In the genomic region with DNA sequence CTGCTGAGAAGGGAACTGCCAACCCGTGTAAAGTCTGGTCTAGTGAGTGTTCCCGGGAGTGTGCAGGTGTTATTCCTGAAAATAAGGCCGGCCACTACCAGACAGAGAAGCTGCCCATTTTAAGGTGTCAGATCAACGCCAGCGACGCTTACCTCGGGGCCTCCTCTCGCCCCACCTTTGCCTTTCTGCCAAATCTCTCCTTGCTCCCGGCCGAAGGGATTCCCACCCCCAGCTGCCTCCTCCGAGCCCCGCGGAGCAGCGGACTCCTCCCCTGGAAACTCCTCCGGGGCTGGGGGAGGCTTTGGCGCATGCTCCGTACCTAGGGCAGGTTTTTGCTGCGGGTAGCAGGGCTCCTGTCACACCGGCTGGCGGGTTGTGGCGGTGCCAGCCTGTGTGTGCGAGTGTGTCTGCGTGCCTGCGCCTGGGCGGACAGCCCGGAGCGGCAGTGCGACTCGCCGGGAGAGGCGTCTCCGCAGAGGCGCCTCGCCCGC, we compare ENCODE assay signal across 8 cellular contexts. TPM values are rescaled to one million over a fixed set of nuclear protein-coding genes. Genes with fewer than 3 reads are reported as not detected.
A peak's percentile ranks its signal among the peaks of the same experiment; 100 is the strongest.
DNase-seq lines count a peak whose midpoint lies in the region; ATAC-seq and TF ChIP-seq lines count a peak whose summit lies in the region.

A gene (plus strand): TSS at position 359 of the 491 bp plus-strand sequence.

- intact Hi-C loops in right lobe of liver (cut with DNase I) = no loop called here

- TF ChIP-seq CTCF in right lobe of liver (IDR thresholded peaks at IDR 0.05) (no peak), type B pancreatic cell (conservative IDR thresholded peaks at IDR 0.05) (no peak)

- H3K4me3 ChIP-seq in right lobe of liver = peak within 1 kb of the TSS; percentile 28 to 49 (median 30)

- peaks cover 5% of the 10 kb centered on the region for H3K9me3 Mint-ChIP-seq in type B pancreatic cell

- no peaks in the 10 kb centered on the region for H3K36me3 ChIP-seq in right lobe of liver

- peaks cover 0 to 6% (median 0%) of the 10 kb centered on the region in 4 donors for H3K4me1 ChIP-seq in right lobe of liver

- peak within 1 kb of the TSS; percentile 86 for H3K4me3 Mint-ChIP-seq in type B pancreatic cell

- no peak for TF ChIP-seq POLR2A in right lobe of liver (IDR thresholded peaks at IDR 0.05)

- ATAC-seq in GM21723 (IDR thresholded peaks at IDR 0.05; ENCODE audit: unreplicated experiment) = peak; percentile 47
- ATAC-seq in right lobe of liver = peak; percentile 83 to 88 (median 84)
- no peak for ATAC-seq in HG03045 (IDR thresholded peaks at IDR 0.05; ENCODE audit: unreplicated experiment)

- peaks cover 13% of the 10 kb centered on the region for H3K4me1 Mint-ChIP-seq in type B pancreatic cell (ENCODE audit: unreplicated experiment)

- H3K27me3 Mint-ChIP-seq in type B pancreatic cell = peaks cover 76% of the 10 kb centered on the region

- DNase-seq in DMS79 treated with DMSO at 0.1 percent for 48 hours (lab: John Stamatoyannopoulos, UW) (peak; percentile 69), NCI-H1694 treated with DMSO at 0.1 percent for 48 hours (lab: John Stamatoyannopoulos, UW) (peak; percentile 76), cerebellum (ENCODE audit: low spot score) (peak; percentile 49), right lobe of liver (peak; percentile 49 to 64 (median 54)), type B pancreatic cell (ENCODE audit: extremely low spot score, unreplicated experiment) (peak; percentile 69), NOMO-1 treated with DMSO at 0.1 percent for 48 hours (lab: John Stamatoyannopoulos, UW; ENCODE audit: unreplicated experiment) (no peak)

- peaks cover 0 to 17% of the 10 kb centered on the region in 2 donors for H3K27me3 ChIP-seq in right lobe of liver

- no peak within 1 kb of the TSS for H3K27ac ChIP-seq in right lobe of liver

- H3K36me3 Mint-ChIP-seq in type B pancreatic cell = no peaks in the 10 kb centered on the region

- WGBS in right lobe of liver (ENCODE audit: insufficient coverage, low coverage, low lambda C conversion rate, missing lambda C conversion rate) = no CpG with 5 or more reads among the region's 35 CpGs

- H3K9me3 ChIP-seq in right lobe of liver = no peaks in the 10 kb centered on the region

- peak within 1 kb of the TSS; percentile 40 for H3K27ac Mint-ChIP-seq in type B pancreatic cell

RNA-seq across cellular contexts. Expression of the gene that starts here (rescaled TPM):
- total RNA-seq in cerebellum (35.0 TPM), right lobe of liver (not detected), type B pancreatic cell (ENCODE audit: low replicate concordance) (4.2 and 4.7 TPM in 2 replicates)

Comparison
In these comparisons a context has a peak if more than half of its experiments do, and no peak if none do; other contexts are left out.
1. Peak in DNase-seq, ATAC-seq and H3K4me3 ChIP-seq in right lobe of liver; RNA of the gene not detected or under 1 TPM.